8 cellular contexts compared by ENCODE assay signal in the genomic region with DNA sequence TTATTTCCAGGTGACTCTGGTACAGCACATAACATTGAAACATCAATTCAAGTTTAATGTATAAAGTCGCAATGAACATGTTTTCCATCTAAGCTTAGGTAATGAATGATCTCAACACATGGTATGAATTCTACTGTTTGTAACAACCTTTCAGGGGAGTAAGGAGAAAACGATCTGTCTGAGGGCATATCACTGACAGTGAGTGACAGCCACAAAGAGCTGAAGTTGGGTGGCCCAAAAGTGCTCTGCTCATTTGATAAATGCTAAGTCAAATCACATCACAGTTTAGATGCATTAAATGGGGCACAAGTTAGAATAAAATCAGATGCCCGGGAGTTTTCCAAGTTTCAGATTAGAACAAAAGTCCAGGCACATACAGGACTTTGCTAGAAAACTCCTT. TPM values are rescaled to one million over a fixed set of nuclear protein-coding genes. Genes with fewer than 3 reads are reported as not detected.
DNase-seq lines count a peak whose midpoint lies in the region; ATAC-seq and TF ChIP-seq lines count a peak whose summit lies in the region.

No MANE protein-coding gene starts in this region.

- in situ Hi-C loops in GM23248 (cut with MboI): no loop called here

- H3K4me3 Mint-ChIP-seq in endothelial cell (ENCODE audit: unreplicated experiment): peak overlapping the region; percentile 90

- H2AFZ ChIP-seq in GM23248 (peak overlapping the region; percentile 95), OCI-LY1 (ENCODE audit: low read length) (no peak overlapping the region)

- no peaks in the 10 kb centered on the region for H3K27me3 ChIP-seq in GM23248 (replicated peaks; ENCODE audit: insufficient read depth)
- H3K27me3 ChIP-seq in OCI-LY1 (ENCODE audit: insufficient read depth, low read length): no peaks in the 10 kb centered on the region
- H3K27me3 ChIP-seq in prostate gland (replicated peaks; ENCODE audit: insufficient read depth): no peaks in the 10 kb centered on the region

- H3K4me3 ChIP-seq in GM23248 (peak overlapping the region; percentile 94), OCI-LY1 (ENCODE audit: low read depth, low read length, poor library complexity, severe bottlenecking) (peak overlapping the region; percentile 74), prostate gland (peak overlapping the region; percentile 94 to 99)

- no peaks in the 10 kb centered on the region for H3K9me3 ChIP-seq in GM23248 (ENCODE audit: low read depth)
- no peaks in the 10 kb centered on the region for H3K9me3 ChIP-seq in OCI-LY1 (ENCODE audit: low read length)
- H3K9me3 ChIP-seq in prostate gland: no peaks in the 10 kb centered on the region

- TF ChIP-seq CTCF in OCI-LY1 (IDR thresholded peaks at IDR 0.05; ENCODE audit: low read length) (no peak), endothelial cell (IDR thresholded peaks at IDR 0.05; ENCODE audit: unreplicated experiment) (no peak), prostate gland (IDR thresholded peaks at IDR 0.05) (no peak)

- H3K27ac ChIP-seq in GM23248 (peak overlapping the region; percentile 88), OCI-LY1 (ENCODE audit: low read depth, low read length, poor library complexity, severe bottlenecking) (peak overlapping the region; percentile 47), prostate gland (peak overlapping the region; percentile 94 to 97)

- no peaks in the 10 kb centered on the region for H3K9me3 Mint-ChIP-seq in endothelial cell (ENCODE audit: unreplicated experiment)

- no peak for TF ChIP-seq POLR2A in prostate gland (IDR thresholded peaks at IDR 0.05)

- H3K9me2 ChIP-seq in GM23248 (ENCODE audit: insufficient read depth) (no peaks in the 10 kb centered on the region), OCI-LY1 (ENCODE audit: low read depth, low read length) (no peaks in the 10 kb centered on the region)

- peak overlapping the region; percentile 72 for H3K4me2 ChIP-seq in GM23248 (ENCODE audit: unreplicated experiment)
- H3K4me2 ChIP-seq in OCI-LY1 (ENCODE audit: low read length): peak overlapping the region; percentile 80

- H4K20me1 ChIP-seq in GM23248 (ENCODE audit: insufficient read depth): no peaks in the 10 kb centered on the region
- H4K20me1 ChIP-seq in OCI-LY1 (ENCODE audit: insufficient read depth, low read length): no peaks in the 10 kb centered on the region

- intact Hi-C loops in prostate gland (cut with DNase I): loop anchor here (2.0 to 5.0 kb wide), 2 partner anchors 195 to 561 kb away; partner anchors contain the start of gene ERCC6L2

- peaks cover 17% of the 10 kb centered on the region for H3K4me1 Mint-ChIP-seq in endothelial cell (ENCODE audit: unreplicated experiment)

- ATAC-seq in GM21515 (IDR thresholded peaks at IDR 0.05; ENCODE audit: unreplicated experiment) (no peak), GM21737 (IDR thresholded peaks at IDR 0.05; ENCODE audit: unreplicated experiment) (no peak)

- H3K27ac Mint-ChIP-seq in endothelial cell (ENCODE audit: unreplicated experiment): peak overlapping the region; percentile 80

- no peaks in the 10 kb centered on the region for H3K36me3 ChIP-seq in GM23248 (ENCODE audit: low read depth)
- no peaks in the 10 kb centered on the region for H3K36me3 ChIP-seq in OCI-LY1 (ENCODE audit: insufficient read depth, low read length)
- no peaks in the 10 kb centered on the region for H3K36me3 ChIP-seq in prostate gland

- WGBS in GM23248 (ENCODE audit: low coverage in 1 of 2, low lambda C conversion rate in 2 of 2, missing lambda C conversion rate in 2 of 2), 2 experiments: 55 to 60% methylated on average over 3 of the region's 3 CpGs
- 32% methylated on average over 3 of the region's 3 CpGs for WGBS in prostate gland

- 0 out of 2 replicates have a peak, but pooled peaks cover 8% of the 10 kb centered on the region for H3F3A ChIP-seq in GM23248 (ENCODE audit: insufficient read depth)
- no peaks in the 10 kb centered on the region for H3F3A ChIP-seq in OCI-LY1 (ENCODE audit: insufficient read depth, low read length)

- H3K9ac ChIP-seq in GM23248: peak overlapping the region; percentile 92
- peak overlapping the region; percentile 81 for H3K9ac ChIP-seq in OCI-LY1 (ENCODE audit: low read length)

- H3K27me3 Mint-ChIP-seq in endothelial cell (ENCODE audit: unreplicated experiment): peaks cover 2% of the 10 kb centered on the region

- H3K36me3 Mint-ChIP-seq in endothelial cell (ENCODE audit: low read depth, unreplicated experiment): no peaks in the 10 kb centered on the region

- H3K4me1 ChIP-seq in GM23248 (ENCODE audit: insufficient read depth): peaks cover 5% of the 10 kb centered on the region; the same call in 1 of the 2 replicates
- peaks cover 25% of the 10 kb centered on the region for H3K4me1 ChIP-seq in OCI-LY1 (ENCODE audit: insufficient read depth, low read length, severe bottlenecking)
- H3K4me1 ChIP-seq in prostate gland (replicated peaks): no peaks in the 10 kb centered on the region

- DNase-seq in GM23248 (no peak), endothelial cell (ENCODE audit: low spot score) (no peak), prostate gland (ENCODE audit: low spot score) (no peak), HPDE6-E6E7 (ENCODE audit: extremely low spot score) (no peak), GF-D8 (lab: John Stamatoyannopoulos, UW) (no peak)

- peaks cover 37% of the 10 kb centered on the region for H3K79me2 ChIP-seq in GM23248 (ENCODE audit: insufficient read depth)
- no peaks in the 10 kb centered on the region for H3K79me2 ChIP-seq in OCI-LY1 (ENCODE audit: insufficient read depth, low read length)

RNA-seq across cellular contexts. Expression of gene FANCC, which starts 1.2 kb away (rescaled TPM):
- 1.5 and 5.0 TPM in 2 replicates for total RNA-seq in GM23248 (2014; rRNA removed; shearing (Covaris generic))
- polyA plus RNA-seq in GM23248 (2016; fragmentation: Nextera tagmentation; extraction: Ambion mirVana): 5.3 and 5.6 TPM in 2 replicates
- 16.7 TPM for total RNA-seq in endothelial cell (ENCODE audit: unreplicated experiment)
- 10 to 100 TPM in 1 of 2 donors, 1 to 10 TPM in 1; 4.9 to 21.2 TPM for total RNA-seq in prostate gland
